In the genomic region with DNA sequence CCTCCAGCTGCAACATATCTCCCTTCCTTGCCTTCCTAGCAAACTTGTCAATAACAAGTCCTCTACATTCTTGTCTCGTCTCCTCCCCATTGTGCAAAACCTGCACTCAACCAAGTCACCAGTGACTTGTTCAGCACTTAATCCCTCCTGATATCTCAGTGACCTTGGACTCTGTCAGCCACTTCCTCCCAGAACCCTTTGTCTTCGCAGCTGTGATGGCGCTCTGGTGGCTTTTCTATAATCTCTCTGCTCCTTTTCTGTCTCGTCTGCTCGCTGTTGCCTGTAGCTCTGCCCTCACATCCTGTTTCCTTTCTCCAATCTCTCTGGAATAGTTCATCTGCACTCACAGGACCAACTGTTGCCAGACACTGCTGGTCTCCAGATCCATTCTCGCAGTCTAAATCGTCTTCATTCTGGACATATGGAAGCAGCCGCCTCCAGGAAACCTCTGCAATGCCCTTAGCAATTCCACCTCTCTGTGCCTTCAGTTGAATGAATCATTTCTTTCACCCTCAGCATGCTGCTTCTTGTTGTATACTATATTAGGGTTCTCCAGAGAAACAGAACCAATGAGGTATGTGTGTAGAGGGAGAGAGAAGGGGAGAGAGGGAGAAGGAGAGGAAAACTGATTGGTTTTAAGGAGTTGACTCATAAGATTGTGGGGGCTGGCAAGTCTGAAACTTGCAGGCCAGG, we compare ENCODE assay signal across 10 cellular contexts. TPM values are rescaled to one million over a fixed set of nuclear protein-coding genes. Genes with fewer than 3 reads are reported as not detected.
A peak's percentile ranks its signal among the peaks of the same experiment; 100 is the strongest.
DNase-seq lines count a peak whose midpoint lies in the region; ATAC-seq and TF ChIP-seq lines count a peak whose summit lies in the region.
"Had no signal": no experiment of that assay in that cellular context is flagged by ENCODE, and none has a peak within 500 bp of the region (broad histone marks: within the 10 kb centered on the region; RNA-seq: fewer than 3 reads in every experiment).

No MANE protein-coding gene starts in this region.

- peak overlapping the region; percentile 86 for H3K27ac Mint-ChIP-seq in activated CD8-positive, alpha-beta T cell treated with anti-CD3 and anti-CD28 coated beads, Interleukin-2, amount 10 ng/mL, durations not matched to agents 7 days and 5 days

- H3K9me3 Mint-ChIP-seq in activated CD8-positive, alpha-beta T cell treated with anti-CD3 and anti-CD28 coated beads, Interleukin-2, amount 10 ng/mL, durations not matched to agents 7 days and 5 days (ENCODE audit: insufficient read depth), result peaks cover 14% of the 10 kb centered on the region

- no peaks in the 10 kb centered on the region for H3K36me3 ChIP-seq in upper lobe of right lung
- H3K36me3 ChIP-seq: sigmoid colon had no signal

- no peaks in the 10 kb centered on the region for H3K27me3 Mint-ChIP-seq in activated CD8-positive, alpha-beta T cell treated with anti-CD3 and anti-CD28 coated beads, Interleukin-2, amount 10 ng/mL, durations not matched to agents 7 days and 5 days (ENCODE audit: low read depth)

- H3K27me3 ChIP-seq in right cardiac atrium (ENCODE audit: control insufficient read depth, insufficient read depth), result no peaks in the 10 kb centered on the region
- H3K27me3 ChIP-seq in upper lobe of right lung, result no peaks in the 10 kb centered on the region
- H3K27me3 ChIP-seq: sigmoid colon had no signal

- H3K27ac ChIP-seq in right cardiac atrium (ENCODE audit: low read length), result peak overlapping the region; percentile 20
- peak overlapping the region; percentile 12 for H3K27ac ChIP-seq in upper lobe of right lung
- H3K27ac ChIP-seq: sigmoid colon, VCaP had no signal

- ATAC-seq in Right ventricle myocardium inferior (peak; percentile 31), right cardiac atrium (peak; percentile 40 to 55), upper lobe of right lung (no peak), omental fat pad (ENCODE audit: low FRiP score) (no peak)
- ATAC-seq in activated CD8-positive, alpha-beta T cell treated with anti-CD3 and anti-CD28 coated beads, Interleukin-2, amount 10 ng/mL, durations not matched to agents 7 days and 5 days, result peak; percentile 29

- peaks cover 73% of the 10 kb centered on the region for H3K4me1 Mint-ChIP-seq in activated CD8-positive, alpha-beta T cell treated with anti-CD3 and anti-CD28 coated beads, Interleukin-2, amount 10 ng/mL, durations not matched to agents 7 days and 5 days (ENCODE audit: low read depth)

- TF ChIP-seq CTCF in upper lobe of right lung (IDR thresholded peaks at IDR 0.05) (no peak), omental fat pad (IDR thresholded peaks at IDR 0.05) (no peak)

- DNase-seq in Right ventricle myocardium inferior (ENCODE audit: missing footprints), result no peak
- DNase-seq in cardiac septum (ENCODE audit: low spot score), result no peak
- DNase-seq in activated CD8-positive, alpha-beta T cell treated with anti-CD3 and anti-CD28 coated beads, Interleukin-2, amount 10 ng/mL, durations not matched to agents 7 days and 5 days, result peak; percentile 45
- no peak for DNase-seq in right cardiac atrium
- no peak for DNase-seq in upper lobe of right lung
- DNase-seq in DMS 273 treated with DMSO at 0.1 percent for 48 hours (lab: John Stamatoyannopoulos, UW), result no peak
- DNase-seq in omental fat pad (ENCODE audit: low spot score), result no peak
- DNase-seq in stimulated activated CD4-positive, alpha-beta T cell treated with anti-CD3 and anti-CD28 coated beads, Interleukin-1b, Interleukin-23, amount 100 ng/mL, for 48 hours, result no peak
- DNase-seq: sigmoid colon had no signal

- POLR2A ChIA-PET in activated CD8-positive, alpha-beta T cell treated with anti-CD3 and anti-CD28 coated beads, Interleukin-2, amount 10 ng/mL, durations not matched to agents 7 days and 5 days (lab: Charles Lee), result interaction anchor here (0.9 to 1.2 kb wide), 2 partner anchors 9 to 24 kb away, joined by 3 read pairs; no protein-coding TSS in a partner anchor

- peak overlapping the region; percentile 35 for H3K4me3 Mint-ChIP-seq in activated CD8-positive, alpha-beta T cell treated with anti-CD3 and anti-CD28 coated beads, Interleukin-2, amount 10 ng/mL, durations not matched to agents 7 days and 5 days

- H3K4me3 ChIP-seq in right cardiac atrium (ENCODE audit: low read length) (no peak overlapping the region), upper lobe of right lung (no peak overlapping the region)
- H3K4me3 ChIP-seq: sigmoid colon had no signal

- peaks cover 27% of the 10 kb centered on the region for H3K36me3 Mint-ChIP-seq in activated CD8-positive, alpha-beta T cell treated with anti-CD3 and anti-CD28 coated beads, Interleukin-2, amount 10 ng/mL, durations not matched to agents 7 days and 5 days (ENCODE audit: low read depth)

- CTCF ChIA-PET in activated CD8-positive, alpha-beta T cell treated with anti-CD3 and anti-CD28 coated beads, Interleukin-2, amount 10 ng/mL, durations not matched to agents 7 days and 5 days (lab: Charles Lee), result interaction anchor here (1.5 kb wide), 1 partner anchor 15 kb away, joined by 5 read pairs; no protein-coding TSS in a partner anchor

- peaks cover 4% of the 10 kb centered on the region for H3K4me1 ChIP-seq in right cardiac atrium (ENCODE audit: control insufficient read depth, insufficient read depth, low read length)
- H3K4me1 ChIP-seq in upper lobe of right lung, result peaks cover 23% of the 10 kb centered on the region
- H3K4me1 ChIP-seq: sigmoid colon had no signal

- intact Hi-C loops in Right ventricle myocardium inferior (cut with DNase I) (no loop called here), cardiac septum (cut with DNase I) (no loop called here), right cardiac atrium (cut with DNase I) (no loop called here), upper lobe of right lung (cut with DNase I) (no loop called here)

- H3K9me3 ChIP-seq in right cardiac atrium (ENCODE audit: control insufficient read depth, low read length) (no peaks in the 10 kb centered on the region), upper lobe of right lung (no peaks in the 10 kb centered on the region)
- H3K9me3 ChIP-seq: sigmoid colon had no signal

- 23% methylated on average over 8 of the region's 8 CpGs for WGBS in right cardiac atrium

RNA-seq across cellular contexts. Expression of gene IFNAR2, which starts 17.4 kb away (rescaled TPM):
- total RNA-seq in Right ventricle myocardium inferior (10.4 TPM), cardiac septum (14.4 TPM), right cardiac atrium (10 to 100 TPM; 11.8 to 21.7 (median 16.8) TPM), upper lobe of right lung (32.4 TPM), omental fat pad (10 to 100 TPM; 13.5 to 32.9 (median 26.2) TPM)
- 10 to 100 TPM; 54.6 to 62.4 TPM for total RNA-seq in activated CD8-positive, alpha-beta T cell treated with anti-CD3 and anti-CD28 coated beads, Interleukin-2, amount 10 ng/mL, durations not matched to agents 7 days and 5 days
- 12.7 TPM for polyA plus RNA-seq in right cardiac atrium

RNA-seq across cellular contexts. Expression of gene IL10RB, which starts 53.9 kb away (rescaled TPM):
- 8.9 TPM for total RNA-seq in Right ventricle myocardium inferior
- 7.2 TPM for total RNA-seq in cardiac septum
- 10 to 100 TPM; 37.1 to 44.2 TPM for total RNA-seq in activated CD8-positive, alpha-beta T cell treated with anti-CD3 and anti-CD28 coated beads, Interleukin-2, amount 10 ng/mL, durations not matched to agents 7 days and 5 days
- 10 to 100 TPM in 3 of 4 donors, 1 to 10 TPM in 1; 9.8 to 11.9 (median 11.3) TPM for total RNA-seq in right cardiac atrium
- polyA plus RNA-seq in right cardiac atrium, result 11.6 TPM
- total RNA-seq in upper lobe of right lung, result 47.1 TPM
- total RNA-seq in omental fat pad, result 10 to 100 TPM; 33.5 to 58.3 (median 39.1) TPM

Comparison
In these comparisons a context has a peak if more than half of its experiments do, and no peak if none do; other contexts are left out.
1. ATAC-seq: peak in Right ventricle myocardium inferior (single experiment), activated CD8-positive, alpha-beta T cell treated with anti-CD3 and anti-CD28 coated beads, Interleukin-2, amount 10 ng/mL, durations not matched to agents 7 days and 5 days (single experiment) and right cardiac atrium (2 of 2); none in upper lobe of right lung (single experiment) and omental fat pad (single experiment).